In genomic region chr5:172169216-172169615, GRCh38 we compare ENCODE assay signal across 1 cellular context.
TF ChIP-seq lines count a peak whose summit lies in the region.

No MANE protein-coding gene starts in this region.

TF ChIP-seq in GM23338, 12 proteins besides CTCF, POLR2A, EP300 and RAD21 (continued from another document):
- no peak for TF ChIP-seq REST (IDR thresholded peaks at IDR 0.05; ENCODE audit: unreplicated experiment)
- TF ChIP-seq ZNF114 (CRISPR knock-in tag; IDR thresholded peaks at IDR 0.05), result no peak
- TF ChIP-seq NANOG (IDR thresholded peaks at IDR 0.05; ENCODE audit: borderline replicate concordance), result no peak
- TF ChIP-seq STAT1 (IDR thresholded peaks at IDR 0.05; ENCODE audit: unreplicated experiment), result no peak
- no peak for TF ChIP-seq ZNF462 (CRISPR knock-in tag; IDR thresholded peaks at IDR 0.05)
- TF ChIP-seq JUNB (IDR thresholded peaks at IDR 0.05; ENCODE audit: unreplicated experiment), result no peak
